26 cellular contexts compared by ENCODE assay signal in genomic region chr1:220458936-220459335, GRCh38.
"Had no signal": no experiment of that assay in that cellular context is flagged by ENCODE, and none has a peak within 500 bp of the region (broad histone marks: within the 10 kb centered on the region; RNA-seq: fewer than 3 reads in every experiment).

No MANE protein-coding gene starts in this region.

- H3K4me1 Mint-ChIP-seq: activated naive CD4-positive, alpha-beta T cell treated with anti-CD3 and anti-CD28 coated beads, Interleukin-2, amount 10 ng/mL, durations not matched to agents 7 days and 5 days; activated naive CD8-positive, alpha-beta T cell treated with anti-CD3 and anti-CD28 coated beads, Interleukin-2, amount 10 ng/mL, durations not matched to agents 7 days and 5 days; natural killer cell; neural progenitor cell had no signal

- H3K9me3 Mint-ChIP-seq: activated naive CD4-positive, alpha-beta T cell treated with anti-CD3 and anti-CD28 coated beads, Interleukin-2, amount 10 ng/mL, durations not matched to agents 7 days and 5 days; activated naive CD8-positive, alpha-beta T cell treated with anti-CD3 and anti-CD28 coated beads, Interleukin-2, amount 10 ng/mL, durations not matched to agents 7 days and 5 days had no signal

- H3K27ac Mint-ChIP-seq: activated naive CD4-positive, alpha-beta T cell treated with anti-CD3 and anti-CD28 coated beads, Interleukin-2, amount 10 ng/mL, durations not matched to agents 7 days and 5 days; activated naive CD8-positive, alpha-beta T cell treated with anti-CD3 and anti-CD28 coated beads, Interleukin-2, amount 10 ng/mL, durations not matched to agents 7 days and 5 days; natural killer cell; neural progenitor cell had no signal

- H3K4me1 ChIP-seq: lower lobe of right lung, neural progenitor cell, parathyroid adenoma, right atrium auricular region, tibial nerve had no signal

- H3K9me3 ChIP-seq: heart right ventricle, lower lobe of right lung, right atrium auricular region had no signal

- H3K27me3 Mint-ChIP-seq: activated naive CD8-positive, alpha-beta T cell treated with anti-CD3 and anti-CD28 coated beads, Interleukin-2, amount 10 ng/mL, durations not matched to agents 7 days and 5 days had no signal

- ATAC-seq: activated CD4-positive, CD25-positive, alpha-beta regulatory T cell treated with anti-CD3 and anti-CD28 coated beads, Interleukin-2, amount 50 U/mL, for 24 hours; heart right ventricle; left lung; lower lobe of right lung; natural killer cell had no signal

- DNase-seq: activated CD4-positive, alpha-beta T cell treated with anti-CD3 and anti-CD28 coated beads for 48 hours; activated CD4-positive, alpha-beta T cell treated with anti-CD3 and anti-CD28 coated beads, Interleukin-2, amount 50 U/mL, for 48 hours; activated CD8-positive, alpha-beta memory T cell treated with anti-CD3 and anti-CD28 coated beads for 24 hours; activated effector memory CD4-positive, alpha-beta T cell treated with Interleukin-2 at 50 U/mL for 16 hours; activated naive CD4-positive, alpha-beta T cell treated with anti-CD3 and anti-CD28 coated beads, Interleukin-2, amount 10 ng/mL, durations not matched to agents 7 days and 5 days; activated naive CD8-positive, alpha-beta T cell treated with anti-CD3 and anti-CD28 coated beads, Interleukin-2, amount 10 ng/mL, durations not matched to agents 7 days and 5 days; amniotic stem cell; brain microvascular endothelial cell; caudate nucleus; cortex of kidney; heart right ventricle; left lung; lower lobe of right lung; mesenchymal stem cell; natural killer cell; occipital lobe; stimulated activated CD4-positive, alpha-beta T cell treated with anti-CD3 and anti-CD28 coated beads, Interleukin-15, amount 100 ng/mL, for 24 hours; stimulated activated CD4-positive, alpha-beta T cell treated with anti-CD3 and anti-CD28 coated beads, Interleukin-2, amount 100 ng/mL, for 24 hours; stimulated activated naive CD4-positive, alpha-beta T cell; WERI-Rb-1 had no signal

- H3K4me3 Mint-ChIP-seq: activated naive CD4-positive, alpha-beta T cell treated with anti-CD3 and anti-CD28 coated beads, Interleukin-2, amount 10 ng/mL, durations not matched to agents 7 days and 5 days; activated naive CD8-positive, alpha-beta T cell treated with anti-CD3 and anti-CD28 coated beads, Interleukin-2, amount 10 ng/mL, durations not matched to agents 7 days and 5 days; natural killer cell; neural progenitor cell had no signal

- H3K36me3 Mint-ChIP-seq: activated naive CD4-positive, alpha-beta T cell treated with anti-CD3 and anti-CD28 coated beads, Interleukin-2, amount 10 ng/mL, durations not matched to agents 7 days and 5 days; activated naive CD8-positive, alpha-beta T cell treated with anti-CD3 and anti-CD28 coated beads, Interleukin-2, amount 10 ng/mL, durations not matched to agents 7 days and 5 days; natural killer cell; neural progenitor cell had no signal

- H3K4me3 ChIP-seq: heart right ventricle, left lung, lower lobe of right lung, neural progenitor cell, right atrium auricular region, tibial nerve had no signal

- H3K36me3 ChIP-seq: brain microvascular endothelial cell, heart right ventricle, left lung, lower lobe of right lung, neural progenitor cell, right atrium auricular region, tibial nerve, WERI-Rb-1 had no signal

- H3K27me3 ChIP-seq: brain microvascular endothelial cell, foreskin keratinocyte, heart right ventricle, neural progenitor cell, right atrium auricular region, tibial nerve had no signal

- H3K27ac ChIP-seq: brain microvascular endothelial cell, foreskin keratinocyte, heart right ventricle, left lung, lower lobe of right lung, neural progenitor cell, parathyroid adenoma, right atrium auricular region, tibial nerve, WERI-Rb-1 had no signal
